16 cellular contexts compared by ENCODE assay signal in the genomic region with DNA sequence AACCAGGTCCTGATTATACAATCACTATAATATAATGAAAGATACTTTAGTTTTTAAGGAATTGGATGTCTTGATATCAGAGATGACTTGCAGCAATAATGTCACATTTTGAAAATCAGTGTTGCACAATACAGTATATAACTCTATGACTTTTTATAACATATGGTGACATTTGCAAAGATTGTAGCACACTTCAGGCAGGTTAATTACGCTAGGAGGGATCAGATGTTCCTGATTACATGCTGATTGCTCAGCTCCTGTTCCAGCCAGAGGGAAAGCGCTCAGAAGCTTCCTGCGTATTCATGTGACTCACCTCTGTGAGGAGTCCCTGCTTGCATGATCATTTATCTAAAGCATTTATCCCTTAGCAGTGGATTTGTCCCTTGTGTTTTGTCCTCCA.
A peak's percentile ranks its signal among the peaks of the same experiment; 100 is the strongest.
DNase-seq lines count a peak whose midpoint lies in the region; ATAC-seq, FAIRE-seq and TF ChIP-seq lines count a peak whose summit lies in the region.
"Had no signal": no experiment of that assay in that cellular context is flagged by ENCODE, and none has a peak within 500 bp of the region (broad histone marks: within the 10 kb centered on the region; RNA-seq: fewer than 3 reads in every experiment).

No MANE protein-coding gene starts in this region.

- peaks cover 0 to 5% (median under 1%) of the 10 kb centered on the region in 8 donors for H3K9me3 Mint-ChIP-seq in CD4-positive, alpha-beta memory T cell

- TF ChIP-seq RAD21 in HepG2 (CRISPR knock-in tag; IDR thresholded peaks at IDR 0.05): no peak

- TF ChIP-seq POLR2A in HepG2 (IDR thresholded peaks at IDR 0.05; ENCODE audit: insufficient read depth in 1 of 2, low read depth in 2 of 2, low read length in 2 of 2) (no peak), right lobe of liver (IDR thresholded peaks at IDR 0.05) (no peak), suprapubic skin (IDR thresholded peaks at IDR 0.05) (no peak)

- no TSS peak for BruUV-seq in HepG2 (replicated peaks; lab: Mats Ljungman, UMichigan)

- no peak for FAIRE-seq in HepG2 (lab: Jason Lieb, UNC)
- no peak for FAIRE-seq in RCC 7860 (lab: Jason Lieb, UNC)
- FAIRE-seq: A204.1, H54 had no signal

- POLR2A ChIA-PET in HepG2 (lab: Yijun Ruan, JAX): no interaction called here
- POLR2A ChIA-PET in CD4-positive, alpha-beta memory T cell (lab: Charles Lee; ENCODE audit: partially characterized antibody): no interaction called here

- no peak overlapping the region for H3K9ac ChIP-seq in HepG2 (ENCODE audit: insufficient read depth, low read depth, low read length)

- ATAC-seq in HepG2: no peak
- ATAC-seq in right lobe of liver: no peak
- peak; percentile 69 for ATAC-seq in SK-N-SH treated with all-trans-retinoic acid at 6 μM for 48 hours

- WGBS in HepG2 (ENCODE audit: low lambda C conversion rate): 5% methylated on average over 3 of the region's 3 CpGs
- WGBS in right lobe of liver (ENCODE audit: insufficient coverage, low coverage, low lambda C conversion rate, missing lambda C conversion rate): no CpG with 5 or more reads among the region's 3 CpGs
- WGBS in suprapubic skin: 58% methylated on average over 3 of the region's 3 CpGs

- H3K27me3 Mint-ChIP-seq in CD4-positive, alpha-beta memory T cell: no peaks in the 10 kb centered on the region

- intact Hi-C loops in HepG2 (cut with micrococcal nuclease; ENCODE audit: unreplicated experiment): no loop called here
- intact Hi-C loops in right lobe of liver (cut with DNase I): no loop called here
- intact Hi-C loops in CD4-positive, alpha-beta memory T cell (cut with micrococcal nuclease): no loop called here

- DNase-seq in HepG2 (ENCODE audit: low spot score) (no peak), right lobe of liver (no peak), islet precursor cell (peak; percentile 58), suprapubic skin (ENCODE audit: low spot score in 2 of 2) (no peak), RCC 7860 (ENCODE audit: low spot score) (no peak), NCI-H524 treated with DMSO at 0.1 percent for 48 hours (lab: John Stamatoyannopoulos, UW) (no peak)
- DNase-seq in CD4-positive, alpha-beta memory T cell: no peak
- DNase-seq: C1 segment of cervical spinal cord; DMS153; NCI-H1092 treated with DMSO at 0.1 percent for 48 hours; NCI-H187 treated with DMSO at 0.1 percent for 48 hours; NK-92 treated with Interleukin-12 subunit alpha and Interleukin-12 subunit beta, amount 100 ng/mL, for 24 hours; OCI-M1 had no signal

- H3K79me2 ChIP-seq in HepG2 (ENCODE audit: insufficient read depth, low read length): no peaks in the 10 kb centered on the region

- no peak overlapping the region for H3K27ac Mint-ChIP-seq in CD4-positive, alpha-beta memory T cell

- H3K4me3 ChIP-seq in HepG2 (replicated peaks in 1 of 3; ENCODE audit: insufficient read depth in 1 of 3, low read depth in 2 of 3, low read length in 3 of 3) (no peak overlapping the region), right lobe of liver (no peak overlapping the region), suprapubic skin (no peak overlapping the region)
- no peak overlapping the region for H3K4me3 ChIP-seq in CD4-positive, alpha-beta memory T cell (ENCODE audit: low read length in 2 of 2)

- no peak for TF ChIP-seq CTCF in HepG2 (CRISPR knock-in tag; IDR thresholded peaks at IDR 0.05)
- TF ChIP-seq CTCF in right lobe of liver (IDR thresholded peaks at IDR 0.05): no peak
- TF ChIP-seq CTCF in suprapubic skin (IDR thresholded peaks at IDR 0.05): no peak

- in situ Hi-C loops in HepG2 (cut with HindIII; ENCODE audit: extremely low pct_ligation_motif_present, low pct_unique_long_range_greater_than_20kb): no loop called here

- H4K20me1 ChIP-seq in HepG2 (ENCODE audit: insufficient read depth, low read length): no peaks in the 10 kb centered on the region

- no peaks in the 10 kb centered on the region for H3K4me1 Mint-ChIP-seq in CD4-positive, alpha-beta memory T cell

- no peak overlapping the region for H2AFZ ChIP-seq in HepG2 (ENCODE audit: low read length)

- H3K36me3 Mint-ChIP-seq in CD4-positive, alpha-beta memory T cell: no peaks in the 10 kb centered on the region

- H3K27me3 ChIP-seq in HepG2 (ENCODE audit: control insufficient read depth in 1 of 2, insufficient read depth in 2 of 2, low read length in 2 of 2): no peaks in the 10 kb centered on the region
- no peaks in the 10 kb centered on the region for H3K27me3 ChIP-seq in right lobe of liver
- no peaks in the 10 kb centered on the region for H3K27me3 ChIP-seq in suprapubic skin
- H3K27me3 ChIP-seq in CD4-positive, alpha-beta memory T cell (ENCODE audit: insufficient read depth, low read length): no peaks in the 10 kb centered on the region

- CTCF ChIA-PET in HepG2 (lab: Yijun Ruan, JAX; ENCODE audit: low intra/inter-chr PET ratio, low total read pairs): no interaction called here
- CTCF ChIA-PET in CD4-positive, alpha-beta memory T cell (lab: Charles Lee; ENCODE audit: partially characterized antibody): no interaction called here

- TF ChIP-seq EP300 in HepG2 (IDR thresholded peaks at IDR 0.05; ENCODE audit: low read depth in 2 of 2, low read length in 2 of 2): no peak
- no peak for TF ChIP-seq EP300 in HepG2 (CRISPR knock-in tag; IDR thresholded peaks at IDR 0.05; ENCODE audit: borderline replicate concordance)
- TF ChIP-seq EP300 in suprapubic skin (IDR thresholded peaks at IDR 0.05): no peak

- H3K4me1 ChIP-seq in HepG2 (ENCODE audit: insufficient read depth, low read length) (no peaks in the 10 kb centered on the region), right lobe of liver (peaks cover 0 to 11% (median 0%) of the 10 kb centered on the region in 4 donors), suprapubic skin (no peaks in the 10 kb centered on the region)
- H3K4me1 ChIP-seq in CD4-positive, alpha-beta memory T cell (ENCODE audit: insufficient read depth, low read length): no peaks in the 10 kb centered on the region

- H3K9me3 ChIP-seq in HepG2 (ENCODE audit: low read length) (no peaks in the 10 kb centered on the region), right lobe of liver (no peaks in the 10 kb centered on the region), suprapubic skin (no peaks in the 10 kb centered on the region)
- no peaks in the 10 kb centered on the region for H3K9me3 ChIP-seq in CD4-positive, alpha-beta memory T cell (ENCODE audit: control insufficient read depth in 1 of 2, low read length in 2 of 2)

- no peak overlapping the region for H3K27ac ChIP-seq in HepG2 (ENCODE audit: extremely low read length, insufficient read depth, low read length)
- no peak overlapping the region for H3K27ac ChIP-seq in right lobe of liver
- no peak overlapping the region for H3K27ac ChIP-seq in suprapubic skin
- no peak overlapping the region for H3K27ac ChIP-seq in CD4-positive, alpha-beta memory T cell (ENCODE audit: low read depth, low read length)

- H3K4me2 ChIP-seq in HepG2 (ENCODE audit: low read depth, low read length): no peak overlapping the region

- no peaks in the 10 kb centered on the region for H3K36me3 ChIP-seq in HepG2 (replicated peaks in 1 of 2; ENCODE audit: control insufficient read depth in 1 of 2, insufficient read depth in 2 of 2, low read length in 2 of 2)
- no peaks in the 10 kb centered on the region for H3K36me3 ChIP-seq in right lobe of liver
- H3K36me3 ChIP-seq in suprapubic skin: no peaks in the 10 kb centered on the region
- no peaks in the 10 kb centered on the region for H3K36me3 ChIP-seq in CD4-positive, alpha-beta memory T cell (ENCODE audit: insufficient read depth, low read length)

- no peak overlapping the region for H3K4me3 Mint-ChIP-seq in CD4-positive, alpha-beta memory T cell

TF ChIP-seq in HepG2, 621 proteins besides CTCF, POLR2A, EP300 and RAD21:
- TF ChIP-seq CEBPB (IDR thresholded peaks at IDR 0.05; ENCODE audit: borderline replicate concordance, low read depth, low read length) (peak; percentile 54), NFYC (CRISPR knock-in tag; IDR thresholded peaks at IDR 0.05) (no peak)
TF ChIP-seq in HepG2: peak in this region for 1.

TF ChIP-seq in SK-N-SH treated with all-trans-retinoic acid at 6 μM for 48 hours, 23 proteins besides CTCF, POLR2A, EP300 and RAD21:
- TF ChIP-seq CSDC2 (CRISPR knock-in tag; IDR thresholded peaks at IDR 0.05): no peak
- no peak for TF ChIP-seq ZFP3 (CRISPR knock-in tag; IDR thresholded peaks at IDR 0.05)
- no peak for TF ChIP-seq ARNTL (CRISPR knock-in tag; IDR thresholded peaks at IDR 0.05; ENCODE audit: borderline replicate concordance, low read depth)
